Comparison of ENCODE assay signal across 25 cellular contexts in genomic region chr5:7597058-7597457, GRCh38.
DNase-seq lines count a peak whose midpoint lies in the region; ATAC-seq and TF ChIP-seq lines count a peak whose summit lies in the region.
"Had no signal": no experiment of that assay in that cellular context is flagged by ENCODE, and none has a peak within 500 bp of the region (broad histone marks: within the 10 kb centered on the region; RNA-seq: fewer than 3 reads in every experiment).

No MANE protein-coding gene starts in this region.

- H3K27ac ChIP-seq in left lung = no peak overlapping the region
- peak overlapping the region; percentile 8 to 54 for H3K27ac ChIP-seq in thoracic aorta
- H3K27ac ChIP-seq: 22Rv1, lower lobe of right lung, transverse colon had no signal

- in situ Hi-C loops in ACHN (cut with HindIII; ENCODE audit: low pct_ligation_motif_present, low pct_unique_long_range_greater_than_20kb, low sequenced_read_pairs) = no loop called here

- H3K36me3 ChIP-seq in left lung (no peaks in the 10 kb centered on the region), thoracic aorta (no peaks in the 10 kb centered on the region)
- H3K36me3 ChIP-seq: lower lobe of right lung, transverse colon had no signal

- intact Hi-C loops in left lung (cut with DNase I) = no loop called here

- DNase-seq in NCI-H2196 (lab: John Stamatoyannopoulos, UW; ENCODE audit: unreplicated experiment) (peak; percentile 17), NCI-H2196 treated with DMSO at 0.1 percent for 48 hours (lab: John Stamatoyannopoulos, UW; ENCODE audit: unreplicated experiment) (no peak), astrocyte of the hippocampus (ENCODE audit: low read depth, low spot score) (peak; percentile 35), left lung (peak in 1 of 2 donors; percentile 50), thoracic aorta (ENCODE audit: low spot score) (no peak), germinal center (ENCODE audit: low spot score) (no peak), ACHN (no peak)
- DNase-seq: activated CD4-positive, alpha-beta T cell treated with anti-CD3 and anti-CD28 coated beads for 1 hour; activated CD8-positive, alpha-beta memory T cell treated with anti-CD3 and anti-CD28 coated beads for 24 hours; activated T-cell treated with anti-CD3 and anti-CD28 coated beads, Interleukin-2, amount 50 U/mL, for 24 hours; AML-193; DMS53; hippocampal formation; islet precursor cell; lower lobe of right lung; NCI-H1694 treated with DMSO at 0.1 percent for 48 hours; NCI-H2171 treated with DMSO at 0.1 percent for 48 hours; NCI-H82; OCI-M1; SHP77 treated with DMSO at 0.1 percent for 48 hours; transverse colon had no signal

- H3K4me3 ChIP-seq in left lung (no peak overlapping the region), thoracic aorta (no peak overlapping the region)
- H3K4me3 ChIP-seq: lower lobe of right lung, smooth muscle cell, transverse colon had no signal

- no peaks in the 10 kb centered on the region for H3K27me3 ChIP-seq in left lung
- no peaks in the 10 kb centered on the region for H3K27me3 ChIP-seq in thoracic aorta (replicated peaks; ENCODE audit: insufficient read depth)
- H3K27me3 ChIP-seq: transverse colon had no signal

- ATAC-seq in left lung = peak; percentile 31
- ATAC-seq in thoracic aorta (ENCODE audit: insufficient number of reproducible peaks, low FRiP score, low read depth) = no peak
- no peak for ATAC-seq in HG02623 (IDR thresholded peaks at IDR 0.05; ENCODE audit: unreplicated experiment)
- ATAC-seq: stimulated activated memory B cell treated with anti-CD40 and anti-IgM and Interleukin-4, amounts not matched to agents 10 μg/mL and 1 μg/mL and 100 μg/mL, for 72 hours had no signal

- H3K9me3 ChIP-seq in left lung (no peaks in the 10 kb centered on the region), thoracic aorta (no peaks in the 10 kb centered on the region)
- H3K9me3 ChIP-seq: lower lobe of right lung, transverse colon had no signal

- TF ChIP-seq CTCF in left lung (IDR thresholded peaks at IDR 0.05) (no peak), thoracic aorta (IDR thresholded peaks at IDR 0.05) (no peak)

- H3K4me1 ChIP-seq in left lung (no peaks in the 10 kb centered on the region), thoracic aorta (ENCODE audit: control insufficient read depth in 1 of 2, low read depth in 2 of 2) (peaks cover 9 to 18% of the 10 kb centered on the region in 2 donors)
- H3K4me1 ChIP-seq: lower lobe of right lung, transverse colon had no signal

Comparison
In these comparisons a context has a peak if more than half of its experiments do, and no peak if none do; other contexts are left out.
1. DNase-seq: peak in NCI-H2196 (single experiment) and astrocyte of the hippocampus (single experiment); none in NCI-H2196 treated with DMSO at 0.1 percent for 48 hours (single experiment), thoracic aorta (single experiment), germinal center (single experiment) and ACHN (single experiment).
2. H3K27ac ChIP-seq: peak in thoracic aorta (2 of 2); none in left lung (0 of 2).